Comparison of ENCODE assay signal across 28 cellular contexts in genomic region chr2:153864022-153864421, GRCh38. TPM values are rescaled to one million over a fixed set of nuclear protein-coding genes. Genes with fewer than 3 reads are reported as not detected.
"Had no signal": no experiment of that assay in that cellular context is flagged by ENCODE, and none has a peak within 500 bp of the region (broad histone marks: within the 10 kb centered on the region; RNA-seq: fewer than 3 reads in every experiment).

No MANE protein-coding gene starts in this region.

- H3K4me1 Mint-ChIP-seq: activated CD4-positive, alpha-beta memory T cell treated with anti-CD3 and anti-CD28 coated beads, Interleukin-2, amount 10 ng/mL, durations not matched to agents 7 days and 5 days; activated CD8-positive, alpha-beta memory T cell treated with anti-CD3 and anti-CD28 coated beads, Interleukin-2, amount 10 ng/mL, durations not matched to agents 7 days and 5 days; activated naive CD8-positive, alpha-beta T cell treated with anti-CD3 and anti-CD28 coated beads for 36 hours; activated T-helper 17 cell treated with anti-CD3 and anti-CD28 coated beads, Interleukin-2, amount 50 U/mL, for 72 hours; memory B cell; naive B cell; WTC11 had no signal

- H3K36me3 Mint-ChIP-seq: activated CD8-positive, alpha-beta memory T cell treated with anti-CD3 and anti-CD28 coated beads, Interleukin-2, amount 10 ng/mL, durations not matched to agents 7 days and 5 days; activated naive CD8-positive, alpha-beta T cell treated with anti-CD3 and anti-CD28 coated beads for 36 hours; memory B cell; naive B cell; WTC11 had no signal

- H3K9me3 Mint-ChIP-seq: activated T-helper 17 cell treated with anti-CD3 and anti-CD28 coated beads, Interleukin-2, amount 50 U/mL, for 72 hours had no signal

- H3K36me3 ChIP-seq: ovary, tibial nerve had no signal

- H3K27me3 ChIP-seq: body of pancreas, ovary, tibial nerve had no signal

- H3K4me3 ChIP-seq: body of pancreas, ovary, psoas muscle, skin epidermis, tibial nerve had no signal

- H3K4me3 Mint-ChIP-seq: activated CD4-positive, alpha-beta memory T cell treated with anti-CD3 and anti-CD28 coated beads, Interleukin-2, amount 10 ng/mL, durations not matched to agents 7 days and 5 days; activated CD8-positive, alpha-beta memory T cell treated with anti-CD3 and anti-CD28 coated beads, Interleukin-2, amount 10 ng/mL, durations not matched to agents 7 days and 5 days; activated naive CD8-positive, alpha-beta T cell treated with anti-CD3 and anti-CD28 coated beads for 36 hours; activated T-helper 17 cell treated with anti-CD3 and anti-CD28 coated beads, Interleukin-2, amount 50 U/mL, for 72 hours; memory B cell; naive B cell; T-helper 1 cell treated with Interleukin-12 subunit alpha and Interleukin-12 subunit beta and Interleukin-4 antibody, amounts not matched to agents 30 μg/mL and 1 μg/mL, for 36 hours; WTC11 had no signal

- H3K27me3 Mint-ChIP-seq: activated CD4-positive, alpha-beta memory T cell treated with anti-CD3 and anti-CD28 coated beads, Interleukin-2, amount 10 ng/mL, durations not matched to agents 7 days and 5 days; activated CD8-positive, alpha-beta memory T cell treated with anti-CD3 and anti-CD28 coated beads, Interleukin-2, amount 10 ng/mL, durations not matched to agents 7 days and 5 days; activated naive CD8-positive, alpha-beta T cell treated with anti-CD3 and anti-CD28 coated beads for 36 hours; activated T-helper 17 cell treated with anti-CD3 and anti-CD28 coated beads, Interleukin-2, amount 50 U/mL, for 72 hours; memory B cell; naive B cell had no signal

- FAIRE-seq: keratinocyte, urothelium cell line had no signal

- H3K9me3 ChIP-seq: body of pancreas, ovary, psoas muscle, tibial nerve had no signal

- ATAC-seq: activated CD8-positive, alpha-beta memory T cell treated with anti-CD3 and anti-CD28 coated beads, Interleukin-2, amount 10 ng/mL, durations not matched to agents 7 days and 5 days; activated T-helper 17 cell treated with anti-CD3 and anti-CD28 coated beads, Interleukin-2, amount 50 U/mL, for 72 hours; body of pancreas; left lobe of liver; psoas muscle; right cardiac atrium; stimulated activated naive CD8-positive, alpha-beta T cell treated with anti-CD3 and anti-CD28 coated beads, Interleukin-15, Interleukin-2, amounts not matched to agents 100 U/mL and 50 U/mL, for 24 hours; WTC11 had no signal

- DNase-seq: activated CD4-positive, alpha-beta memory T cell treated with anti-CD3 and anti-CD28 coated beads, Interleukin-2, amount 10 ng/mL, durations not matched to agents 7 days and 5 days; activated CD4-positive, alpha-beta T cell treated with anti-CD3 and anti-CD28 coated beads for 4 hours; activated CD8-positive, alpha-beta memory T cell treated with anti-CD3 and anti-CD28 coated beads, Interleukin-2, amount 10 ng/mL, durations not matched to agents 7 days and 5 days; activated naive CD4-positive, alpha-beta T cell; activated naive CD8-positive, alpha-beta T cell treated with anti-CD3 and anti-CD28 coated beads for 36 hours; amniotic stem cell; body of pancreas; caudate nucleus; foreskin melanocyte; glutamatergic neuron; hypothalamus; naive B cell; ovary; psoas muscle; right cardiac atrium; stimulated activated naive CD8-positive, alpha-beta T cell treated with anti-CD3 and anti-CD28 coated beads, Interleukin-15, Interleukin-2, amounts not matched to agents 100 U/mL and 50 U/mL, for 24 hours; substantia nigra had no signal

- H3K4me1 ChIP-seq: body of pancreas, psoas muscle, tibial nerve had no signal

- H3K27ac ChIP-seq: body of pancreas, epithelial cell of prostate, ovary, psoas muscle, skin epidermis, tibial nerve had no signal

- H3K27ac Mint-ChIP-seq: activated CD4-positive, alpha-beta memory T cell treated with anti-CD3 and anti-CD28 coated beads, Interleukin-2, amount 10 ng/mL, durations not matched to agents 7 days and 5 days; activated CD8-positive, alpha-beta memory T cell treated with anti-CD3 and anti-CD28 coated beads, Interleukin-2, amount 10 ng/mL, durations not matched to agents 7 days and 5 days; activated naive CD8-positive, alpha-beta T cell treated with anti-CD3 and anti-CD28 coated beads for 36 hours; activated T-helper 17 cell treated with anti-CD3 and anti-CD28 coated beads, Interleukin-2, amount 50 U/mL, for 72 hours; memory B cell; naive B cell; T-helper 1 cell treated with Interleukin-12 subunit alpha and Interleukin-12 subunit beta and Interleukin-4 antibody, amounts not matched to agents 30 μg/mL and 1 μg/mL, for 36 hours; WTC11 had no signal

RNA-seq across cellular contexts. Expression of gene GALNT13, which starts 7.7 kb away (rescaled TPM):
- total RNA-seq: activated CD4-positive, alpha-beta memory T cell treated with anti-CD3 and anti-CD28 coated beads, Interleukin-2, amount 10 ng/mL, durations not matched to agents 7 days and 5 days; activated CD8-positive, alpha-beta memory T cell treated with anti-CD3 and anti-CD28 coated beads, Interleukin-2, amount 10 ng/mL, durations not matched to agents 7 days and 5 days; activated T-helper 17 cell treated with anti-CD3 and anti-CD28 coated beads, Interleukin-2, amount 50 U/mL, for 72 hours; left lobe of liver; psoas muscle had no signal
- polyA plus RNA-seq: fibroblast of lung, keratinocyte had no signal
